Comparison of ENCODE assay signal across 3 cellular contexts in the genomic region with DNA sequence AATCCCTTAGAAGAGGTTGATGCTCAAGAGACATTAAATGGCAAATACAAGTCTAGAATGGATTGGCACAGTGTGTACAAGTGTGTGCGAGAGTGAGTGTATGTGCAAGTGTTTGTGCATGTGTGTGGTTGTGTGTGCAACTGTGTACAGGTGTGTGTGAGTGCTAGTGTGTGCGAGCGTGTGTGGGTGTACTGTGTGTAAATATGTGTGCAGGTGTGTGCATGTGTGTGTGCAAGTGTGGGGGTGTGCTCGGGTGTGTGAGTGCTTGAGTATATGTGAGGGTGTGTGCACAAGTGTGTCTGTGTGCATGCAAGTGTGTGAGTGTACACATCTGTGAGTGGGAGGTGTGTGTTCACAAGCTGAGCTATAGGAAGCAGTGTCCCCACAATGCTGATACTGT.
TF ChIP-seq lines count a peak whose summit lies in the region.

No MANE protein-coding gene starts in this region.

TF ChIP-seq in GM12891, 5 proteins besides CTCF, POLR2A, EP300 and RAD21:
- TF ChIP-seq PAX5 (IDR thresholded peaks at IDR 0.05; ENCODE audit: insufficient read depth, low read length, severe bottlenecking) (no peak), TAF1 (IDR thresholded peaks at IDR 0.05; ENCODE audit: low read depth, low read length) (no peak), POU2F2 (IDR thresholded peaks at IDR 0.05; ENCODE audit: low read depth, low read length) (no peak), POLR2AphosphoS5 (IDR thresholded peaks at IDR 0.05; ENCODE audit: low read depth, low read length) (no peak), SPI1 (IDR thresholded peaks at IDR 0.05; ENCODE audit: low read depth, low read length) (no peak)

TF ChIP-seq in HEK293, 187 proteins besides CTCF, POLR2A, EP300 and RAD21:
- no peak for TF ChIP-seq ZNF341 (tag by site-specific recombination; IDR thresholded peaks at IDR 0.05; ENCODE audit: low read depth)
- peak; percentile 2; the same call in 1 of the 2 replicates for TF ChIP-seq ZIC2 (tag by site-specific recombination; IDR thresholded peaks at IDR 0.05)
- TF ChIP-seq, protein P1, sequence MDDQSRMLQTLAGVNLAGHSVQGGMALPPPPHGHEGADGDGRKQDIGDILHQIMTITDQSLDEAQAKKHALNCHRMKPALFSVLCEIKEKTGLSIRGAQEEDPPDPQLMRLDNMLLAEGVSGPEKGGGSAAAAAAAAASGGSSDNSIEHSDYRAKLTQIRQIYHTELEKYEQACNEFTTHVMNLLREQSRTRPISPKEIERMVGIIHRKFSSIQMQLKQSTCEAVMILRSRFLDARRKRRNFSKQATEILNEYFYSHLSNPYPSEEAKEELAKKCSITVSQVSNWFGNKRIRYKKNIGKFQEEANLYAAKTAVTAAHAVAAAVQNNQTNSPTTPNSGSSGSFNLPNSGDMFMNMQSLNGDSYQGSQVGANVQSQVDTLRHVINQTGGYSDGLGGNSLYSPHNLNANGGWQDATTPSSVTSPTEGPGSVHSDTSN (CRISPR knock-in tag; IDR thresholded peaks at IDR 0.05): no peak
- no peak for TF ChIP-seq ZNF202 (tag by site-specific recombination; IDR thresholded peaks at IDR 0.05; ENCODE audit: borderline replicate concordance)
- TF ChIP-seq ZNF830 (tag by site-specific recombination; IDR thresholded peaks at IDR 0.05; ENCODE audit: low read depth): no peak
- TF ChIP-seq ZNF837 (tag by site-specific recombination; IDR thresholded peaks at IDR 0.05): no peak
- TF ChIP-seq ZNF114 (tag by site-specific recombination; IDR thresholded peaks at IDR 0.05): no peak
- no peak for TF ChIP-seq ZNF654 (tag by site-specific recombination; IDR thresholded peaks at IDR 0.05; ENCODE audit: low read depth)
- TF ChIP-seq GLI2 (tag by site-specific recombination; IDR thresholded peaks at IDR 0.05; ENCODE audit: borderline replicate concordance, low read depth): no peak
- no peak for TF ChIP-seq ZNF600 (tag by site-specific recombination; IDR thresholded peaks at IDR 0.05)
- TF ChIP-seq, protein P2, sequence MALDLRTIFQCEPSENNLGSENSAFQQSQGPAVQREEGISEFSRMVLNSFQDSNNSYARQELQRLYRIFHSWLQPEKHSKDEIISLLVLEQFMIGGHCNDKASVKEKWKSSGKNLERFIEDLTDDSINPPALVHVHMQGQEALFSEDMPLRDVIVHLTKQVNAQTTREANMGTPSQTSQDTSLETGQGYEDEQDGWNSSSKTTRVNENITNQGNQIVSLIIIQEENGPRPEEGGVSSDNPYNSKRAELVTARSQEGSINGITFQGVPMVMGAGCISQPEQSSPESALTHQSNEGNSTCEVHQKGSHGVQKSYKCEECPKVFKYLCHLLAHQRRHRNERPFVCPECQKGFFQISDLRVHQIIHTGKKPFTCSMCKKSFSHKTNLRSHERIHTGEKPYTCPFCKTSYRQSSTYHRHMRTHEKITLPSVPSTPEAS (tag by site-specific recombination; IDR thresholded peaks at IDR 0.05): peak; percentile 41; the same call in 1 of the 2 replicates
- TF ChIP-seq ZSCAN23 (tag by site-specific recombination; IDR thresholded peaks at IDR 0.05): no peak
- TF ChIP-seq ZFHX2 (tag by site-specific recombination; conservative IDR thresholded peaks at IDR 0.05): peak; percentile 30; the same call in 1 of the 2 replicates

TF ChIP-seq in K562, 482 proteins besides CTCF, POLR2A, EP300 and RAD21:
- TF ChIP-seq, protein P3, sequence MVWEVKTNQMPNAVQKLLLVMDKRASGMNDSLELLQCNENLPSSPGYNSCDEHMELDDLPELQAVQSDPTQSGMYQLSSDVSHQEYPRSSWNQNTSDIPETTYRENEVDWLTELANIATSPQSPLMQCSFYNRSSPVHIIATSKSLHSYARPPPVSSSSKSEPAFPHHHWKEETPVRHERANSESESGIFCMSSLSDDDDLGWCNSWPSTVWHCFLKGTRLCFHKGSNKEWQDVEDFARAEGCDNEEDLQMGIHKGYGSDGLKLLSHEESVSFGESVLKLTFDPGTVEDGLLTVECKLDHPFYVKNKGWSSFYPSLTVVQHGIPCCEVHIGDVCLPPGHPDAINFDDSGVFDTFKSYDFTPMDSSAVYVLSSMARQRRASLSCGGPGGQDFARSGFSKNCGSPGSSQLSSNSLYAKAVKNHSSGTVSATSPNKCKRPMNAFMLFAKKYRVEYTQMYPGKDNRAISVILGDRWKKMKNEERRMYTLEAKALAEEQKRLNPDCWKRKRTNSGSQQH (CRISPR knock-in tag; IDR thresholded peaks at IDR 0.05): no peak
- TF ChIP-seq KDM1A (IDR thresholded peaks at IDR 0.05): peak in 1 of 2 experiments; percentile 19; a peak in 1 of 4 replicates
- TF ChIP-seq YY1 (IDR thresholded peaks at IDR 0.05; ENCODE audit: borderline replicate concordance in 1 of 3, control insufficient read depth in 1 of 3, extremely low read depth in 1 of 3, insufficient read depth in 3 of 3, insufficient read length in 1 of 3, insufficient replicate concordance in 2 of 3, low read depth in 1 of 3, low read length in 2 of 3): no peak
- TF ChIP-seq, protein P4, sequence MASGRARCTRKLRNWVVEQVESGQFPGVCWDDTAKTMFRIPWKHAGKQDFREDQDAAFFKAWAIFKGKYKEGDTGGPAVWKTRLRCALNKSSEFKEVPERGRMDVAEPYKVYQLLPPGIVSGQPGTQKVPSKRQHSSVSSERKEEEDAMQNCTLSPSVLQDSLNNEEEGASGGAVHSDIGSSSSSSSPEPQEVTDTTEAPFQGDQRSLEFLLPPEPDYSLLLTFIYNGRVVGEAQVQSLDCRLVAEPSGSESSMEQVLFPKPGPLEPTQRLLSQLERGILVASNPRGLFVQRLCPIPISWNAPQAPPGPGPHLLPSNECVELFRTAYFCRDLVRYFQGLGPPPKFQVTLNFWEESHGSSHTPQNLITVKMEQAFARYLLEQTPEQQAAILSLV (tag; IDR thresholded peaks at IDR 0.05): no peak
- TF ChIP-seq RBM15 (IDR thresholded peaks at IDR 0.05; ENCODE audit: insufficient read depth, low read length): no peak
- TF ChIP-seq, protein P5, sequence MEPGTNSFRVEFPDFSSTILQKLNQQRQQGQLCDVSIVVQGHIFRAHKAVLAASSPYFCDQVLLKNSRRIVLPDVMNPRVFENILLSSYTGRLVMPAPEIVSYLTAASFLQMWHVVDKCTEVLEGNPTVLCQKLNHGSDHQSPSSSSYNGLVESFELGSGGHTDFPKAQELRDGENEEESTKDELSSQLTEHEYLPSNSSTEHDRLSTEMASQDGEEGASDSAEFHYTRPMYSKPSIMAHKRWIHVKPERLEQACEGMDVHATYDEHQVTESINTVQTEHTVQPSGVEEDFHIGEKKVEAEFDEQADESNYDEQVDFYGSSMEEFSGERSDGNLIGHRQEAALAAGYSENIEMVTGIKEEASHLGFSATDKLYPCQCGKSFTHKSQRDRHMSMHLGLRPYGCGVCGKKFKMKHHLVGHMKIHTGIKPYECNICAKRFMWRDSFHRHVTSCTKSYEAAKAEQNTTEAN (CRISPR knock-in tag; IDR thresholded peaks at IDR 0.05): peak; percentile 72; the same call in 1 of the 2 replicates
- TF ChIP-seq CBX2 (IDR thresholded peaks at IDR 0.05; ENCODE audit: insufficient read depth, low read length, poor library complexity, severe bottlenecking): no peak
